In genomic region chr21:33379934-33380333, GRCh38 we compare ENCODE assay signal across 8 cellular contexts. TPM values are rescaled to one million over a fixed set of nuclear protein-coding genes. Genes with fewer than 3 reads are reported as not detected.
DNase-seq lines count a peak whose midpoint lies in the region; ATAC-seq and TF ChIP-seq lines count a peak whose summit lies in the region.
"Not testable (repeated sequence)": the region's sequence is repeated elsewhere in the genome, so short reads cannot be mapped to it uniquely, and the experiment has no call there.

No MANE protein-coding gene starts in this region.

- intact Hi-C loops in activated B cell treated with CpG ODN at 0.5 μM for 24 hours (cut with micrococcal nuclease) (loop anchor here (1.0 kb wide), 1 partner anchor 19 kb away; no protein-coding TSS in a partner anchor), MCF 10A (cut with micrococcal nuclease) (loop anchor here (5.0 kb wide), 1 partner anchor 62 kb away; no protein-coding TSS in a partner anchor)

- peaks cover 84% of the 10 kb centered on the region for H3K4me1 Mint-ChIP-seq in activated B cell treated with CpG ODN at 0.5 μM for 24 hours
- peaks cover 48% of the 10 kb centered on the region for H3K4me1 Mint-ChIP-seq in MCF 10A (ENCODE audit: insufficient read depth, unreplicated experiment)
- H3K4me1 Mint-ChIP-seq in stimulated activated naive B cell treated with anti-CD40 and anti-IgM and Interleukin-4, amounts not matched to agents 10 μg/mL and 1 μg/mL and 100 μg/mL, for 72 hours, result peaks cover 60 to 86% of the 10 kb centered on the region in 2 donors

- not testable (repeated sequence) for H3K9me3 ChIP-seq in AG04450 (ENCODE audit: control insufficient read depth, insufficient read depth, low read length); gastroesophageal sphincter; mucosa of stomach (ENCODE audit: control insufficient read depth, low read length)

- not testable (repeated sequence) for TF ChIP-seq EP300 in gastroesophageal sphincter (IDR thresholded peaks at IDR 0.05)

- not testable (repeated sequence) for TF ChIP-seq CTCF in AG04450 (IDR thresholded peaks at IDR 0.05; ENCODE audit: low read depth, low read length); HL-60 (IDR thresholded peaks at IDR 0.05; ENCODE audit: insufficient read depth, low read length); activated B cell treated with CpG ODN at 0.5 μM for 24 hours (IDR thresholded peaks at IDR 0.05); MCF 10A (IDR thresholded peaks at IDR 0.05; ENCODE audit: unreplicated experiment); gastroesophageal sphincter (IDR thresholded peaks at IDR 0.05)

- H3K4me3 ChIP-seq in AG04450 (ENCODE audit: low read depth, low read length); HL-60 (replicated peaks; ENCODE audit: insufficient read depth, low read length); gastroesophageal sphincter; mucosa of stomach (ENCODE audit: low read length): not testable (repeated sequence)

- not testable (repeated sequence) for TF ChIP-seq POLR2A in gastroesophageal sphincter (IDR thresholded peaks at IDR 0.05)

- peaks cover 0 to 38% (median 12%) of the 10 kb centered on the region in 3 donors for H3K4me1 ChIP-seq in gastroesophageal sphincter
- H3K4me1 ChIP-seq in mucosa of stomach (ENCODE audit: control insufficient read depth, insufficient read depth, low read length), result peaks cover 37% of the 10 kb centered on the region

- not testable (repeated sequence) for H3K36me3 ChIP-seq in gastroesophageal sphincter; mucosa of stomach (ENCODE audit: control insufficient read depth, insufficient read depth, low read length)

- H3K27ac ChIP-seq in AG04450 (ENCODE audit: low read depth, low read length), result peak overlapping the region; percentile 78
- peak overlapping the region; percentile 70 for H3K27ac ChIP-seq in HL-60 (replicated peaks)
- peak overlapping the region; percentile 36 to 78 (median 72) for H3K27ac ChIP-seq in gastroesophageal sphincter

- not testable (repeated sequence) for ATAC-seq in activated B cell treated with CpG ODN at 0.5 μM for 24 hours (ENCODE audit: low read depth)
- peak; percentile 46 for ATAC-seq in gastroesophageal sphincter
- peak in 1 of 2 donors; percentile 25 for ATAC-seq in stimulated activated naive B cell treated with anti-CD40 and anti-IgM and Interleukin-4, amounts not matched to agents 10 μg/mL and 1 μg/mL and 100 μg/mL, for 72 hours (replicated peaks)

- H3K9me3 Mint-ChIP-seq in activated B cell treated with CpG ODN at 0.5 μM for 24 hours; MCF 10A (ENCODE audit: unreplicated experiment); stimulated activated naive B cell treated with anti-CD40 and anti-IgM and Interleukin-4, amounts not matched to agents 10 μg/mL and 1 μg/mL and 100 μg/mL, for 72 hours: not testable (repeated sequence)

- H3K27me3 ChIP-seq in AG04450 (ENCODE audit: control insufficient read depth, insufficient read depth, low read length); HL-60 (ENCODE audit: insufficient read depth, poor library complexity, severe bottlenecking); gastroesophageal sphincter; mucosa of stomach (ENCODE audit: control insufficient read depth, insufficient read depth, low read length): not testable (repeated sequence)

- BruUV-seq in MCF 10A (replicated peaks; lab: Mats Ljungman, UMichigan), result TSS peak; percentile 96

- not testable (repeated sequence) for DNase-seq in AG04450 (ENCODE audit: low read depth, low spot score); activated B cell treated with CpG ODN at 0.5 μM for 24 hours
- peak; percentile 86 to 94 for DNase-seq in HL-60 (ENCODE audit: low read depth in 1 of 2, low spot score in 1 of 2)
- DNase-seq in OCI-M1 (lab: John Stamatoyannopoulos, UW), result peak; percentile 81
- DNase-seq in MCF 10A (ENCODE audit: unreplicated experiment), result peak; percentile 91
- DNase-seq in stimulated activated naive B cell treated with anti-CD40 and anti-IgM and Interleukin-4, amounts not matched to agents 10 μg/mL and 1 μg/mL and 100 μg/mL, for 72 hours, result peak; percentile 31

- peak overlapping the region; percentile 97 for H3K27ac Mint-ChIP-seq in activated B cell treated with CpG ODN at 0.5 μM for 24 hours
- H3K27ac Mint-ChIP-seq in MCF 10A (ENCODE audit: low read depth, unreplicated experiment), result peak overlapping the region; percentile 88
- peak overlapping the region; percentile 97 for H3K27ac Mint-ChIP-seq in stimulated activated naive B cell treated with anti-CD40 and anti-IgM and Interleukin-4, amounts not matched to agents 10 μg/mL and 1 μg/mL and 100 μg/mL, for 72 hours

- H3K27me3 Mint-ChIP-seq in activated B cell treated with CpG ODN at 0.5 μM for 24 hours; MCF 10A (ENCODE audit: insufficient read depth, unreplicated experiment); stimulated activated naive B cell treated with anti-CD40 and anti-IgM and Interleukin-4, amounts not matched to agents 10 μg/mL and 1 μg/mL and 100 μg/mL, for 72 hours: not testable (repeated sequence)

- H3K4me3 Mint-ChIP-seq in activated B cell treated with CpG ODN at 0.5 μM for 24 hours (peak overlapping the region; percentile 59), MCF 10A (ENCODE audit: unreplicated experiment) (peak overlapping the region; percentile 38)
- peak overlapping the region in 1 of 2 donors; percentile 30 for H3K4me3 Mint-ChIP-seq in stimulated activated naive B cell treated with anti-CD40 and anti-IgM and Interleukin-4, amounts not matched to agents 10 μg/mL and 1 μg/mL and 100 μg/mL, for 72 hours

- CTCF ChIA-PET in AG04450 (lab: Charles Lee) (interaction anchor here (2.6 kb wide), 1 partner anchor 19 kb away, joined by 18 read pairs; no protein-coding TSS in a partner anchor), activated B cell treated with CpG ODN at 0.5 μM for 24 hours (lab: Charles Lee) (interaction anchor here (1.4 to 2.3 kb wide), 3 partner anchors 11 to 65 kb away, joined by 4 to 15 read pairs (median 6); no protein-coding TSS in a partner anchor), MCF 10A (lab: Yijun Ruan, JAX) (interaction anchor here (0.9 to 2.1 kb wide), 5 partner anchors 14 to 64 kb away, joined by 3 to 15 read pairs (median 5); no protein-coding TSS in a partner anchor)

- WGBS in gastroesophageal sphincter (ENCODE audit: low coverage in 1 of 2), 2 donors, result 40 to 73% methylated on average over 1 of the region's 1 CpG

- H3K36me3 Mint-ChIP-seq in activated B cell treated with CpG ODN at 0.5 μM for 24 hours (ENCODE audit: low read depth); MCF 10A (ENCODE audit: insufficient read depth, unreplicated experiment); stimulated activated naive B cell treated with anti-CD40 and anti-IgM and Interleukin-4, amounts not matched to agents 10 μg/mL and 1 μg/mL and 100 μg/mL, for 72 hours: not testable (repeated sequence)

- peak overlapping the region; percentile 53 for H3K9ac ChIP-seq in mucosa of stomach (ENCODE audit: low read length)

- POLR2A ChIA-PET in AG04450 (lab: Yijun Ruan, JAX) (interaction anchor here (0.8 to 1.1 kb wide), 2 partner anchors 11 to 55 kb away, joined by 3 read pairs; partner anchors contain the start of gene IFNAR1), activated B cell treated with CpG ODN at 0.5 μM for 24 hours (lab: Charles Lee) (interaction anchor here (0.6 to 6.7 kb wide), 14 partner anchors 11 to 166 kb away, joined by 3 to 102 read pairs (median 6); partner anchors contain the start of genes IFNAR1, IFNGR2, IL10RB and TMEM50B), MCF 10A (lab: Yijun Ruan, JAX) (interaction anchor here (0.6 to 4.2 kb wide), 26 partner anchors 10 to 610 kb away, joined by 3 to 71 read pairs (median 5); partner anchors contain the start of genes GART, IFNAR1, IFNGR2 and IL10RB)

RNA-seq across cellular contexts. Expression of gene IFNGR2, which starts 23.3 kb away (rescaled TPM):
- 90.8 and 93.4 TPM in 2 replicates for polyA plus RNA-seq in AG04450 (2011; rRNA removed)
- 94.1 and 122 TPM in 2 replicates for polyA minus RNA-seq in AG04450 (2011; rRNA and poly(A)+ RNA removed)
- 66.8 and 71.1 TPM in 2 replicates for total RNA-seq in activated B cell treated with CpG ODN at 0.5 μM for 24 hours
- total RNA-seq in MCF 10A (2022), result 77.0 and 87.7 TPM in 2 replicates
- 10 to 100 TPM; 19.6 to 53.7 (median 41.1) TPM for total RNA-seq in gastroesophageal sphincter

RNA-seq across cellular contexts. Expression of gene IFNAR1, which starts 55.2 kb away (rescaled TPM):
- polyA plus RNA-seq in AG04450 (2011; rRNA removed), result 17.0 and 21.2 TPM in 2 replicates
- polyA minus RNA-seq in AG04450 (2011; rRNA and poly(A)+ RNA removed), result 20.6 and 27.3 TPM in 2 replicates
- total RNA-seq in activated B cell treated with CpG ODN at 0.5 μM for 24 hours (33.9 and 34.5 TPM in 2 replicates), MCF 10A (2022) (30.0 and 35.5 TPM in 2 replicates), gastroesophageal sphincter (10 to 100 TPM; 28.9 to 44.1 (median 31.9) TPM)
